Comparison of ENCODE assay signal across 14 cellular contexts in the genomic region with DNA sequence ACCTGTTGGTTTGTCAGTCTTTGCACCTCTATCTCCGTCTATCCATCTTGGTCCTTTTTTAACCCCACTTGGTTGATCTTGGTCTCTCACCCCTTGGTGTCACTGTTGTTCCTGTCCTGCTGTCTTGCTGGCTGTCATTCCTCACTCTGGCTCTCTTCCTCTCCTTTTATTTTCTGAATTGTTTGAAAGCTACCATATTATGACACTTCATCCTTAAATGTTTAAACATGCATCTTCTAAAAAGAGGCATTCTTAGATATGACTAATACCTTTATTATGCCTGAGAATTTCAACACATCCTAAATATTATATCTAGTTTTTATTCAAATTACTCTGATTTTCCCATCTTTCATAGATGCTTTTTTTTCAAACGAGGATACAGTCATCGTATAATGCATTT. TPM values are rescaled to one million over a fixed set of nuclear protein-coding genes. Genes with fewer than 3 reads are reported as not detected.
DNase-seq lines count a peak whose midpoint lies in the region; ATAC-seq and TF ChIP-seq lines count a peak whose summit lies in the region.
"Had no signal": no experiment of that assay in that cellular context is flagged by ENCODE, and none has a peak within 500 bp of the region (broad histone marks: within the 10 kb centered on the region; RNA-seq: fewer than 3 reads in every experiment).

No MANE protein-coding gene starts in this region.

- H3K27ac ChIP-seq in heart left ventricle = no peak overlapping the region

- DNase-seq in AG20443 (ENCODE audit: low spot score) (peak; percentile 24), HS-5 (ENCODE audit: low read depth) (peak; percentile 61), astrocyte of the spinal cord (ENCODE audit: low read depth, low spot score) (no peak), iris pigment epithelial cell (ENCODE audit: low read depth) (peak; percentile 70), heart left ventricle (no peak), DMS153 treated with DMSO at 0.1 percent for 48 hours (lab: John Stamatoyannopoulos, UW; ENCODE audit: unreplicated experiment) (no peak)
- DNase-seq: activated CD4-positive, CD25-positive, alpha-beta regulatory T cell; activated T-cell treated with anti-CD3 and anti-CD28 coated beads for 4 hours; aorta; NCI-H1694; NCI-H774 had no signal

- H3K27me3 ChIP-seq in heart left ventricle = no peaks in the 10 kb centered on the region
- H3K27me3 ChIP-seq: BLaER1 treated with 17β-estradiol and CSF1 and Interleukin-3, amounts not matched to agents 10 nM and 100 nM had no signal

- 86 to 89% (median 88%) methylated on average over 3 of the region's 3 CpGs for WGBS in heart left ventricle, 4 donors

- peaks cover 0 to 54% (median 22%) of the 10 kb centered on the region in 9 donors for H3K36me3 ChIP-seq in heart left ventricle

- intact Hi-C loops in heart left ventricle (cut with DNase I) = loop anchor here in 2 of 10 donors (5.0 kb wide), 1 partner anchor 33 kb away; no protein-coding TSS in a partner anchor

- H3K4me1 ChIP-seq in heart left ventricle = peaks cover 0 to 63% (median 14%) of the 10 kb centered on the region in 12 donors

- in situ Hi-C loops in astrocyte of the spinal cord (cut with HindIII; ENCODE audit: low sequenced_read_pairs) = no loop called here

- no peak overlapping the region for H3K4me3 ChIP-seq in astrocyte of the spinal cord (ENCODE audit: low read depth, low read length)
- H3K4me3 ChIP-seq in heart left ventricle = no peak overlapping the region
- H3K4me3 ChIP-seq: BLaER1 treated with 17β-estradiol and CSF1 and Interleukin-3, amounts not matched to agents 10 nM and 100 nM had no signal

- TF ChIP-seq POLR2A in heart left ventricle (IDR thresholded peaks at IDR 0.05) = no peak

- no peaks in the 10 kb centered on the region for H3K9me3 ChIP-seq in heart left ventricle
- H3K9me3 ChIP-seq: BLaER1 treated with 17β-estradiol and CSF1 and Interleukin-3, amounts not matched to agents 10 nM and 100 nM had no signal

- ATAC-seq in GM21786 (IDR thresholded peaks at IDR 0.05; ENCODE audit: unreplicated experiment) = no peak
- ATAC-seq in heart left ventricle = no peak
- ATAC-seq in HG02642 (IDR thresholded peaks at IDR 0.05; ENCODE audit: poor library complexity, unreplicated experiment) = no peak

- TF ChIP-seq CTCF in astrocyte of the spinal cord (IDR thresholded peaks at IDR 0.05; ENCODE audit: low read depth, low read length) = peak; percentile 9
- TF ChIP-seq CTCF in heart left ventricle (IDR thresholded peaks at IDR 0.05) = no peak

RNA-seq across cellular contexts. Expression of a gene that starts 37.0 kb away (rescaled TPM):
- 10 to 100 TPM; 16.7 to 83.4 (median 40.0) TPM for total RNA-seq in heart left ventricle
- 1 to 10 TPM; 5.3 to 7.3 TPM for polyA plus RNA-seq in heart left ventricle

Comparison
In these comparisons a context has a peak if more than half of its experiments do, and no peak if none do; other contexts are left out.
1. DNase-seq: peak in AG20443 (single experiment), HS-5 (single experiment) and iris pigment epithelial cell (single experiment); none in astrocyte of the spinal cord (single experiment), heart left ventricle (0 of 5) and DMS153 treated with DMSO at 0.1 percent for 48 hours (single experiment).